Comparison of ENCODE assay signal across 12 cellular contexts in genomic region chr4:109576462-109576861, GRCh38. TPM values are rescaled to one million over a fixed set of nuclear protein-coding genes. Genes with fewer than 3 reads are reported as not detected.
DNase-seq lines count a peak whose midpoint lies in the region; ATAC-seq and TF ChIP-seq lines count a peak whose summit lies in the region.
"Had no signal": no experiment of that assay in that cellular context is flagged by ENCODE, and none has a peak within 500 bp of the region (broad histone marks: within the 10 kb centered on the region; RNA-seq: fewer than 3 reads in every experiment).

No MANE protein-coding gene starts in this region.

- peaks cover 0 to 2% (median 0%) of the 10 kb centered on the region in 3 donors for H3K9me3 ChIP-seq in gastroesophageal sphincter

- no peak for TF ChIP-seq POLR2A in gastroesophageal sphincter (IDR thresholded peaks at IDR 0.05)

- DNase-seq in COR-L47 (lab: John Stamatoyannopoulos, UW) = peak; percentile 62
- peak; percentile 10 for DNase-seq in HT1080 (ENCODE audit: low read depth)
- DNase-seq in RPMI7951 (ENCODE audit: low read depth) = peak; percentile 69
- no peak for DNase-seq in hippocampal formation (lab: John Stamatoyannopoulos, UW)
- DNase-seq in omental fat pad (ENCODE audit: low spot score) = no peak
- DNase-seq: H7; NCI-H187; stimulated activated CD4-positive, alpha-beta T cell treated with anti-CD3 and anti-CD28 coated beads, Interleukin-2, amount 100 ng/mL, for 24 hours had no signal

- no peak for TF ChIP-seq EP300 in gastroesophageal sphincter (IDR thresholded peaks at IDR 0.05)

- no peaks in the 10 kb centered on the region for H3K36me3 ChIP-seq in gastroesophageal sphincter

- peak; percentile 77 for ATAC-seq in gastroesophageal sphincter
- no peak for ATAC-seq in HG02981 (IDR thresholded peaks at IDR 0.05; ENCODE audit: unreplicated experiment)
- no peak for ATAC-seq in omental fat pad (ENCODE audit: low FRiP score)
- no peak for ATAC-seq in GM19467 (IDR thresholded peaks at IDR 0.05; ENCODE audit: unreplicated experiment)

- H3K27me3 ChIP-seq in gastroesophageal sphincter = no peaks in the 10 kb centered on the region

- no peaks in the 10 kb centered on the region for H3K4me1 ChIP-seq in gastroesophageal sphincter

- no peak overlapping the region for H3K27ac ChIP-seq in gastroesophageal sphincter
- H3K27ac ChIP-seq: coronary artery had no signal

- no peak for TF ChIP-seq CTCF in gastroesophageal sphincter (IDR thresholded peaks at IDR 0.05)
- TF ChIP-seq CTCF in omental fat pad (IDR thresholded peaks at IDR 0.05) = no peak

- no peak overlapping the region for H3K4me3 ChIP-seq in gastroesophageal sphincter
- H3K4me3 ChIP-seq: coronary artery had no signal

- WGBS in gastroesophageal sphincter (ENCODE audit: low coverage in 1 of 2), 2 donors = 59 to 61% methylated on average over 2 of the region's 2 CpGs

RNA-seq across cellular contexts. Expression of gene MCUB, which starts 16.4 kb away (rescaled TPM):
- 50.1 and 92.6 TPM in 2 replicates for total RNA-seq in HT1080 (2014; rRNA removed; shearing (Covaris generic))
- polyA plus RNA-seq in HT1080 (2015; cell fraction: cytosol; rRNA removed) = 45.3 and 46.7 TPM in 2 replicates
- polyA plus RNA-seq in HT1080 (2015; cell fraction: nucleus; rRNA removed) = 24.5 and 39.7 TPM in 2 replicates
- total RNA-seq in RPMI7951 (2014; rRNA removed; shearing (Covaris generic)) = 47.5 and 51.3 TPM in 2 replicates
- 10 to 100 TPM in 3 of 4 donors, 1 to 10 TPM in 1; 3.9 to 33.4 (median 13.3) TPM for total RNA-seq in gastroesophageal sphincter
- 10 to 100 TPM; 20.3 to 48.6 (median 26.7) TPM for total RNA-seq in omental fat pad

Comparison
In these comparisons a context has a peak if more than half of its experiments do, and no peak if none do; other contexts are left out.
1. DNase-seq: peak in COR-L47 (single experiment), HT1080 (single experiment) and RPMI7951 (single experiment); none in hippocampal formation (0 of 2) and omental fat pad (single experiment).